In the genomic region with DNA sequence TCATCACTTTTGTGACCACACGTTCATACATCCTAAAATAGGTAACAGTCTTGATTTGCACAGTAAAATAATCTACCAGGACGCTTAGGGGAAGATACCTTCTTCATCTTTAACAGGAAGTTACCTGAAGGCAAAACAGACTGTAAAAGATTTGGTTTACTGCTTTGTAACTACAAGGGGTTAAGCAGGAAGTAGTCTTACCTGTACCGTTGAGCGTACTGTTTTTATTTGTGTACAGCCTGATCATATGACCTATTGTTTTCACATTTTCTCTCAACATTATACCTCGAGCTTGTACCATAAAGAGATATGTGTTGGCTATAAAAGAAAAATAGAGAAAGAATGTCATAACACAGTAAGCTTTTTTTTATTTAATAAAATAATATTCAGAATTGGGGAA, we compare ENCODE assay signal across 34 cellular contexts.
"Had no signal": no experiment of that assay in that cellular context is flagged by ENCODE, and none has a peak within 500 bp of the region (broad histone marks: within the 10 kb centered on the region; RNA-seq: fewer than 3 reads in every experiment).

No MANE protein-coding gene starts in this region.

- DNase-seq: activated CD4-positive, alpha-beta memory T cell treated with anti-CD3 and anti-CD28 coated beads for 36 hours; activated CD4-positive, alpha-beta T cell treated with anti-CD3 and anti-CD28 coated beads for 36 hours; activated CD4-positive, alpha-beta T cell treated with anti-CD3 and anti-CD28 coated beads, Interleukin-2, amount 10 ng/mL, durations not matched to agents 24 days and 14 days; activated CD4-positive, CD25-positive, alpha-beta regulatory T cell; activated CD4-positive, CD25-positive, alpha-beta regulatory T cell treated with anti-CD3 and anti-CD28 coated beads, Interleukin-2, amount 50 U/mL, for 72 hours; activated CD8-positive, alpha-beta memory T cell treated with anti-CD3 and anti-CD28 coated beads, Interleukin-2, amount 10 ng/mL, durations not matched to agents 7 days and 5 days; activated CD8-positive, alpha-beta memory T cell treated with anti-CD3 and anti-CD28 coated beads, Interleukin-2, amount 50 U/mL, for 4 hours; activated CD8-positive, alpha-beta T cell treated with anti-CD3 and anti-CD28 coated beads, Interleukin-2, amount 10 ng/mL, durations not matched to agents 7 days and 5 days; activated effector memory CD4-positive, alpha-beta T cell treated with anti-CD3 and anti-CD28 coated beads, Interleukin-2, amount 50 U/mL, for 16 hours; activated naive CD4-positive, alpha-beta T cell treated with anti-CD3 and anti-CD28 coated beads for 36 hours; activated naive CD8-positive, alpha-beta T cell treated with anti-CD3 and anti-CD28 coated beads for 36 hours; activated naive CD8-positive, alpha-beta T cell treated with anti-CD3 and anti-CD28 coated beads, Interleukin-2, amount 50 U/mL, for 24 hours; activated T-cell treated with anti-CD3 and anti-CD28 coated beads, Interleukin-2, amount 50 U/mL, for 1 hour; activated T-cell treated with anti-CD3 and anti-CD28 coated beads, Interleukin-2, amount 50 U/mL, for 48 hours; adrenal gland; amygdala; aorta; body of pancreas; caudate nucleus; cortex of kidney; dermis blood vessel endothelial cell; effector CD4-positive, alpha-beta T cell; effector memory CD8-positive, alpha-beta T cell; esophagus squamous epithelium; foreskin melanocyte; heart right ventricle; T-helper 17 cell; T1000 had no signal

- H3K4me1 ChIP-seq: body of pancreas, esophagus squamous epithelium, gastroesophageal sphincter, heart right ventricle had no signal

- H3K36me3 ChIP-seq: adrenal gland, esophagus squamous epithelium, gastroesophageal sphincter, heart right ventricle had no signal

- H3K36me3 Mint-ChIP-seq: activated CD8-positive, alpha-beta memory T cell treated with anti-CD3 and anti-CD28 coated beads, Interleukin-2, amount 10 ng/mL, durations not matched to agents 7 days and 5 days; activated naive CD4-positive, alpha-beta T cell treated with anti-CD3 and anti-CD28 coated beads, Interleukin-2, amount 50 U/mL, for 24 hours had no signal

- H3K4me1 Mint-ChIP-seq: activated CD4-positive, alpha-beta T cell treated with anti-CD3 and anti-CD28 coated beads for 36 hours; activated CD4-positive, alpha-beta T cell treated with anti-CD3 and anti-CD28 coated beads, Interleukin-2, amount 10 ng/mL, durations not matched to agents 24 days and 14 days; activated CD8-positive, alpha-beta memory T cell treated with anti-CD3 and anti-CD28 coated beads, Interleukin-2, amount 10 ng/mL, durations not matched to agents 7 days and 5 days; activated naive CD4-positive, alpha-beta T cell treated with anti-CD3 and anti-CD28 coated beads, Interleukin-2, amount 50 U/mL, for 24 hours; activated naive CD8-positive, alpha-beta T cell treated with anti-CD3 and anti-CD28 coated beads for 36 hours; activated naive CD8-positive, alpha-beta T cell treated with anti-CD3 and anti-CD28 coated beads, Interleukin-2, amount 50 U/mL, for 24 hours; T-helper 17 cell had no signal

- H3K27me3 ChIP-seq: adrenal gland, body of pancreas, esophagus squamous epithelium, gastroesophageal sphincter, heart right ventricle had no signal

- H3K27ac ChIP-seq: body of pancreas, epithelial cell of prostate, esophagus squamous epithelium, gastroesophageal sphincter, heart right ventricle had no signal

- H3K9me3 Mint-ChIP-seq: activated CD4-positive, alpha-beta memory T cell treated with anti-CD3 and anti-CD28 coated beads for 36 hours; activated naive CD4-positive, alpha-beta T cell treated with anti-CD3 and anti-CD28 coated beads for 36 hours; activated naive CD4-positive, alpha-beta T cell treated with anti-CD3 and anti-CD28 coated beads, Interleukin-2, amount 50 U/mL, for 24 hours; activated naive CD8-positive, alpha-beta T cell treated with anti-CD3 and anti-CD28 coated beads for 36 hours; activated naive CD8-positive, alpha-beta T cell treated with anti-CD3 and anti-CD28 coated beads, Interleukin-2, amount 50 U/mL, for 24 hours; activated T-helper 1 cell treated with anti-CD3 and anti-CD28 coated beads, Interleukin-12 subunit alpha, Interleukin-12 subunit beta, Interleukin-2, Interleukin-4 antibody, amounts not matched to agents 30 ng/mL and 10 ng/mL and 1 ng/mL, durations not matched to agents 14 hours and 24 hours and 36 hours; activated T-helper 2 cell treated with anti-CD3 and anti-CD28 coated beads, Interferon-gamma antibody, Interleukin-2, Interleukin-4, amounts not matched to agents 10 μg/mL and 5 μg/mL and 100 μg/mL, durations not matched to agents 14 hours and 24 hours and 36 hours; T-helper 2 cell treated with Interferon-gamma antibody and Interleukin-4, amounts not matched to agents 5 μg/mL and 100 μg/mL, for 36 hours had no signal

- H3K4me3 Mint-ChIP-seq: activated CD4-positive, alpha-beta memory T cell treated with anti-CD3 and anti-CD28 coated beads for 36 hours; activated CD4-positive, alpha-beta T cell treated with anti-CD3 and anti-CD28 coated beads for 36 hours; activated CD4-positive, alpha-beta T cell treated with anti-CD3 and anti-CD28 coated beads, Interleukin-2, amount 10 ng/mL, durations not matched to agents 24 days and 14 days; activated CD8-positive, alpha-beta memory T cell treated with anti-CD3 and anti-CD28 coated beads, Interleukin-2, amount 10 ng/mL, durations not matched to agents 7 days and 5 days; activated CD8-positive, alpha-beta T cell treated with anti-CD3 and anti-CD28 coated beads, Interleukin-2, amount 10 ng/mL, durations not matched to agents 7 days and 5 days; activated naive CD4-positive, alpha-beta T cell treated with anti-CD3 and anti-CD28 coated beads for 36 hours; activated naive CD4-positive, alpha-beta T cell treated with anti-CD3 and anti-CD28 coated beads, Interleukin-2, amount 50 U/mL, for 24 hours; activated naive CD8-positive, alpha-beta T cell treated with anti-CD3 and anti-CD28 coated beads for 36 hours; activated naive CD8-positive, alpha-beta T cell treated with anti-CD3 and anti-CD28 coated beads, Interleukin-2, amount 50 U/mL, for 24 hours; activated T-helper 1 cell treated with anti-CD3 and anti-CD28 coated beads, Interleukin-12 subunit alpha, Interleukin-12 subunit beta, Interleukin-2, Interleukin-4 antibody, amounts not matched to agents 30 ng/mL and 10 ng/mL and 1 ng/mL, durations not matched to agents 14 hours and 24 hours and 36 hours; effector memory CD8-positive, alpha-beta T cell; T-helper 17 cell; T-helper 2 cell treated with Interferon-gamma antibody and Interleukin-4, amounts not matched to agents 5 μg/mL and 100 μg/mL, for 36 hours had no signal

- H3K27ac Mint-ChIP-seq: activated CD4-positive, alpha-beta memory T cell treated with anti-CD3 and anti-CD28 coated beads for 36 hours; activated CD4-positive, alpha-beta T cell treated with anti-CD3 and anti-CD28 coated beads for 36 hours; activated CD4-positive, alpha-beta T cell treated with anti-CD3 and anti-CD28 coated beads, Interleukin-2, amount 10 ng/mL, durations not matched to agents 24 days and 14 days; activated CD8-positive, alpha-beta memory T cell treated with anti-CD3 and anti-CD28 coated beads, Interleukin-2, amount 10 ng/mL, durations not matched to agents 7 days and 5 days; activated CD8-positive, alpha-beta T cell treated with anti-CD3 and anti-CD28 coated beads, Interleukin-2, amount 10 ng/mL, durations not matched to agents 7 days and 5 days; activated naive CD4-positive, alpha-beta T cell treated with anti-CD3 and anti-CD28 coated beads for 36 hours; activated naive CD4-positive, alpha-beta T cell treated with anti-CD3 and anti-CD28 coated beads, Interleukin-2, amount 50 U/mL, for 24 hours; activated naive CD8-positive, alpha-beta T cell treated with anti-CD3 and anti-CD28 coated beads for 36 hours; activated naive CD8-positive, alpha-beta T cell treated with anti-CD3 and anti-CD28 coated beads, Interleukin-2, amount 50 U/mL, for 24 hours; activated T-helper 1 cell treated with anti-CD3 and anti-CD28 coated beads, Interleukin-12 subunit alpha, Interleukin-12 subunit beta, Interleukin-2, Interleukin-4 antibody, amounts not matched to agents 30 ng/mL and 10 ng/mL and 1 ng/mL, durations not matched to agents 14 hours and 24 hours and 36 hours; activated T-helper 2 cell treated with anti-CD3 and anti-CD28 coated beads, Interferon-gamma antibody, Interleukin-2, Interleukin-4, amounts not matched to agents 10 μg/mL and 5 μg/mL and 100 μg/mL, durations not matched to agents 14 hours and 24 hours and 36 hours; effector memory CD8-positive, alpha-beta T cell; T-helper 17 cell; T-helper 2 cell treated with Interferon-gamma antibody and Interleukin-4, amounts not matched to agents 5 μg/mL and 100 μg/mL, for 36 hours had no signal

- H3K9me3 ChIP-seq: adrenal gland, body of pancreas, esophagus squamous epithelium, gastroesophageal sphincter, heart right ventricle had no signal

- ATAC-seq: activated CD4-positive, alpha-beta T cell treated with anti-CD3 and anti-CD28 coated beads for 36 hours; activated CD8-positive, alpha-beta memory T cell treated with anti-CD3 and anti-CD28 coated beads, Interleukin-2, amount 10 ng/mL, durations not matched to agents 7 days and 5 days; activated CD8-positive, alpha-beta T cell treated with anti-CD3 and anti-CD28 coated beads, Interleukin-2, amount 10 ng/mL, durations not matched to agents 7 days and 5 days; activated naive CD8-positive, alpha-beta T cell treated with anti-CD3 and anti-CD28 coated beads, Interleukin-2, amount 50 U/mL, for 24 hours; body of pancreas; effector memory CD8-positive, alpha-beta T cell; gastroesophageal sphincter; heart right ventricle; T-helper 17 cell had no signal

- H3K4me3 ChIP-seq: adrenal gland, body of pancreas, esophagus squamous epithelium, gastroesophageal sphincter, heart right ventricle had no signal
